9 cellular contexts compared by ENCODE assay signal in the genomic region with DNA sequence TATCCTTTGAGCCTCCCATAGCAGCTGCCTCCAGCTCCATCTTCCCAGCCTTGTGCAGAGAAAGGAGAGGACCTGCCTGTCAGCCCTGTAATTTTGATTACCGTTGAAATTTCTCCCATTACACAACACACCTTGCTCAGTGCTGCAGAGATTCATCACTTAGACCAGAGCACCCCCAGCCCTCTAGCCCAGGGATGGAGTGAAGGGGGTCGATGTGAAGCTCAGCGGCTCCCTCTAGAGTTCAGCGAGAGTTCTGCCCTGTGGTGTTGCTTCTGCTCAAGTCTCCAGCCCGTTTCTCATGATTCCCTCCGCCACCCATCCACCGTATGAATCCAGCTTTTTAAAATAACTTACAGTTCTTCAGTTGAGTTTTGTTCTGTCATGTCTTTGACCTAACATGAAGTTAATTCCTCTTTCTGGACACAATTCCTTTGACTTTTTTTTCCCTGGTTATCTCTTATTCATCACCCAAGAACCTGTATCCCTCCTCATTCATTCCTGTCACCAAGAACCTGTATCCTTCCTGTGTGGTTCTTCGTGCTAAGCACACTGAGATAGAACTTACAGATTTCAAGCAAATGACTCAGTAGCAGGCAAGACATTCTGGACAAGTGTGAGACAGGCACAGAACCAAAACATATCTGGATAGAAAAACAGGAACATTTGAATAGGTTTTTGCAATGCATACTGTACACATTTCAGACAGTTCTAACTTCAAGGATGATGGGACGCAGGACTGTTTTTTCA. TPM values are rescaled to one million over a fixed set of nuclear protein-coding genes. Genes with fewer than 3 reads are reported as not detected.
DNase-seq lines count a peak whose midpoint lies in the region; TF ChIP-seq lines count a peak whose summit lies in the region.
"Had no signal": no experiment of that assay in that cellular context is flagged by ENCODE, and none has a peak within 500 bp of the region (broad histone marks: within the 10 kb centered on the region; RNA-seq: fewer than 3 reads in every experiment).

No MANE protein-coding gene starts in this region.

- H3K36me3 ChIP-seq in breast epithelium (no peaks in the 10 kb centered on the region), parathyroid adenoma (ENCODE audit: control insufficient read depth, insufficient read depth, low read length) (no peaks in the 10 kb centered on the region)

- H3K27me3 ChIP-seq in breast epithelium (no peaks in the 10 kb centered on the region), parathyroid adenoma (ENCODE audit: control insufficient read depth, insufficient read depth, low read length) (no peaks in the 10 kb centered on the region)

- H3K9me3 ChIP-seq in breast epithelium (no peaks in the 10 kb centered on the region), parathyroid adenoma (ENCODE audit: control insufficient read depth, low read length) (no peaks in the 10 kb centered on the region)

- no peak overlapping the region for H2AFZ ChIP-seq in parathyroid adenoma

- H3K4me3 ChIP-seq in breast epithelium (no peak overlapping the region), parathyroid adenoma (ENCODE audit: low read depth, low read length) (no peak overlapping the region)

- H3K4me2 ChIP-seq in parathyroid adenoma (ENCODE audit: low read length): no peak overlapping the region

- no peaks in the 10 kb centered on the region for H3K79me2 ChIP-seq in parathyroid adenoma

- intact Hi-C loops in breast epithelium (cut with DNase I; ENCODE audit: low total_unique reads): loop anchor here (10.0 kb wide), 1 partner anchor 631 kb away; no protein-coding TSS in a partner anchor

- H3K4me1 ChIP-seq in breast epithelium: no peaks in the 10 kb centered on the region
- peaks cover 4% of the 10 kb centered on the region for H3K4me1 ChIP-seq in parathyroid adenoma

- no peak overlapping the region for H3K27ac ChIP-seq in breast epithelium
- H3K27ac ChIP-seq in parathyroid adenoma: no peak overlapping the region

- TF ChIP-seq CTCF in breast epithelium (IDR thresholded peaks at IDR 0.05) (peak in 2 of 3 donors; percentile 8 to 24), parathyroid adenoma (IDR thresholded peaks at IDR 0.05) (peak; percentile 48)

- TF ChIP-seq POLR2A in breast epithelium (IDR thresholded peaks at IDR 0.05): no peak

- no peak overlapping the region for H3K9ac ChIP-seq in parathyroid adenoma

- DNase-seq in NCI-H748 (lab: John Stamatoyannopoulos, UW; ENCODE audit: unreplicated experiment) (peak; percentile 24), NCI-H748 treated with DMSO at 0.1 percent for 48 hours (lab: John Stamatoyannopoulos, UW) (no peak), Kasumi-1 (lab: John Stamatoyannopoulos, UW) (peak; percentile 70 to 87), breast epithelium (ENCODE audit: low spot score in 2 of 2) (no peak), midbrain (lab: John Stamatoyannopoulos, UW) (no peak), NCI-H1092 (lab: John Stamatoyannopoulos, UW) (no peak), dedifferentiated amniotic fluid mesenchymal stem cell (ENCODE audit: extremely low spot score) (no peak)
- DNase-seq: naive B cell had no signal

RNA-seq across cellular contexts. Expression of gene ZNF32, which starts 34.9 kb away (rescaled TPM):
- total RNA-seq in breast epithelium: 10 to 100 TPM; 53.1 to 74.3 (median 54.4) TPM

Comparison
In these comparisons a context has a peak if more than half of its experiments do, and no peak if none do; other contexts are left out.
1. DNase-seq: peak in NCI-H748 (single experiment) and Kasumi-1 (2 of 2); none in NCI-H748 treated with DMSO at 0.1 percent for 48 hours (single experiment), breast epithelium (0 of 2), midbrain (single experiment), NCI-H1092 (single experiment) and dedifferentiated amniotic fluid mesenchymal stem cell (single experiment).